In genomic region chr6:158784505-158784904, GRCh38 we compare ENCODE assay signal across 9 cellular contexts. TPM values are rescaled to one million over a fixed set of nuclear protein-coding genes. Genes with fewer than 3 reads are reported as not detected.
DNase-seq lines count a peak whose midpoint lies in the region; ATAC-seq and TF ChIP-seq lines count a peak whose summit lies in the region.
"Had no signal": no experiment of that assay in that cellular context is flagged by ENCODE, and none has a peak within 500 bp of the region (broad histone marks: within the 10 kb centered on the region; RNA-seq: fewer than 3 reads in every experiment).

No MANE protein-coding gene starts in this region.

- H3F3A ChIP-seq in SK-N-SH (replicated peaks; ENCODE audit: insufficient read depth): peaks cover 3% of the 10 kb centered on the region

- no peak overlapping the region for H2AFZ ChIP-seq in SK-N-SH (ENCODE audit: low read depth)

- DNase-seq in activated naive CD4-positive, alpha-beta T cell treated with anti-CD3 and anti-CD28 coated beads for 36 hours: no peak
- no peak for DNase-seq in activated naive CD4-positive, alpha-beta T cell (lab: John Stamatoyannopoulos, UW)
- DNase-seq in SK-N-SH (no peak), glomerular visceral epithelial cell (ENCODE audit: extremely low spot score) (peak; percentile 89), stomach (peak; percentile 24), cerebellar cortex (ENCODE audit: low spot score) (no peak), SIG-M5 treated with dmso at 0.1 percent for 504 hours (lab: John Stamatoyannopoulos, UW; ENCODE audit: unreplicated experiment) (no peak)

- no peak overlapping the region for H3K27ac ChIP-seq in SK-N-SH (ENCODE audit: low read depth in 2 of 2, low read length in 1 of 2)
- no peak overlapping the region for H3K27ac ChIP-seq in stomach

- H3K4me1 Mint-ChIP-seq in activated naive CD4-positive, alpha-beta T cell treated with anti-CD3 and anti-CD28 coated beads for 36 hours (ENCODE audit: low read depth): peaks cover 28% of the 10 kb centered on the region

- H3K36me3 ChIP-seq in SK-N-SH (replicated peaks in 1 of 2; ENCODE audit: control insufficient read depth in 1 of 2, insufficient read depth in 2 of 2, low read length in 1 of 2) (peaks cover 44 to 65% of the 10 kb centered on the region in 2 experiments), stomach (peaks cover 74 to 100% (median 98%) of the 10 kb centered on the region in 4 donors)

- TF ChIP-seq CTCF in SK-N-SH (IDR thresholded peaks at IDR 0.05) (no peak), stomach (IDR thresholded peaks at IDR 0.05) (no peak)

- 79% methylated on average over 3 of the region's 6 CpGs for WGBS in SK-N-SH (ENCODE audit: low lambda C conversion rate)
- WGBS in stomach, 5 donors: 70 to 85% (median 82%) methylated on average over 6 of the region's 6 CpGs

- no peaks in the 10 kb centered on the region for H3K9me2 ChIP-seq in SK-N-SH

- TF ChIP-seq EP300 in SK-N-SH (IDR thresholded peaks at IDR 0.05; ENCODE audit: borderline replicate concordance in 1 of 2, low read depth in 1 of 2, low read length in 1 of 2) (no peak), stomach (IDR thresholded peaks at IDR 0.05) (no peak)

- no peaks in the 10 kb centered on the region for H3K27me3 ChIP-seq in SK-N-SH (ENCODE audit: insufficient read depth)
- H3K27me3 ChIP-seq in stomach: no peaks in the 10 kb centered on the region

- no peak overlapping the region for H3K4me2 ChIP-seq in SK-N-SH

- no peak overlapping the region for H3K9ac ChIP-seq in SK-N-SH

- H3K9me3 ChIP-seq in SK-N-SH: no peaks in the 10 kb centered on the region
- no peaks in the 10 kb centered on the region for H3K9me3 ChIP-seq in stomach

- POLR2A ChIA-PET in SK-N-SH (lab: Yijun Ruan, JAX): no interaction called here

- intact Hi-C loops in activated naive CD4-positive, alpha-beta T cell treated with anti-CD3 and anti-CD28 coated beads for 36 hours (cut with micrococcal nuclease): no loop called here
- intact Hi-C loops in stomach (cut with DNase I; ENCODE audit: low total_unique reads): no loop called here

- TF ChIP-seq POLR2A in stomach (IDR thresholded peaks at IDR 0.05): no peak

- H4K20me1 ChIP-seq in SK-N-SH (ENCODE audit: insufficient read depth): no peaks in the 10 kb centered on the region

- TF ChIP-seq RAD21 in SK-N-SH (IDR thresholded peaks at IDR 0.05; ENCODE audit: low read length): no peak

- no peak overlapping the region for H3K4me3 Mint-ChIP-seq in activated naive CD4-positive, alpha-beta T cell treated with anti-CD3 and anti-CD28 coated beads for 36 hours
- H3K4me3 Mint-ChIP-seq: central memory CD8-positive, alpha-beta T cell had no signal

- H3K27ac Mint-ChIP-seq in activated naive CD4-positive, alpha-beta T cell treated with anti-CD3 and anti-CD28 coated beads for 36 hours: peak overlapping the region; percentile 24

- H3K9me3 Mint-ChIP-seq in activated naive CD4-positive, alpha-beta T cell treated with anti-CD3 and anti-CD28 coated beads for 36 hours: no peaks in the 10 kb centered on the region
- H3K9me3 Mint-ChIP-seq: central memory CD8-positive, alpha-beta T cell had no signal

- H3K79me2 ChIP-seq in SK-N-SH (ENCODE audit: insufficient read depth): peaks cover 8% of the 10 kb centered on the region; the same call in 1 of the 2 replicates

- H3K4me3 ChIP-seq in SK-N-SH (ENCODE audit: low read depth in 2 of 2, low read length in 1 of 2): no peak overlapping the region
- no peak overlapping the region for H3K4me3 ChIP-seq in stomach

- H3K4me1 ChIP-seq in SK-N-SH (ENCODE audit: control insufficient read depth in 1 of 2, insufficient read depth in 2 of 2, low read depth in 1 of 2, low read length in 1 of 2) (peaks cover 0 to 2% of the 10 kb centered on the region in 2 experiments; a peak in 1 of 4 replicates), stomach (peaks cover 26 to 68% (median 37%) of the 10 kb centered on the region in 4 donors)

- no peak for ATAC-seq in HG03432 (IDR thresholded peaks at IDR 0.05; ENCODE audit: unreplicated experiment)

- CTCF ChIA-PET in activated naive CD4-positive, alpha-beta T cell treated with anti-CD3 and anti-CD28 coated beads for 36 hours (lab: Charles Lee): no interaction called here
- CTCF ChIA-PET in SK-N-SH (lab: Yijun Ruan, JAX): interaction anchor here (1.9 kb wide), 1 partner anchor 15 kb away, joined by 7 read pairs; no protein-coding TSS in a partner anchor

- H3K27me3 Mint-ChIP-seq in activated naive CD4-positive, alpha-beta T cell treated with anti-CD3 and anti-CD28 coated beads for 36 hours (ENCODE audit: low read depth): no peaks in the 10 kb centered on the region
- H3K27me3 Mint-ChIP-seq: central memory CD8-positive, alpha-beta T cell had no signal

- H3K36me3 Mint-ChIP-seq in activated naive CD4-positive, alpha-beta T cell treated with anti-CD3 and anti-CD28 coated beads for 36 hours (ENCODE audit: low read depth): peaks cover 77% of the 10 kb centered on the region

TF ChIP-seq in SK-N-SH, 30 proteins besides CTCF, POLR2A, EP300 and RAD21:
- TF ChIP-seq CHD2 (IDR thresholded peaks at IDR 0.05; ENCODE audit: low read length, partially characterized antibody) (no peak), FOXM1 (IDR thresholded peaks at IDR 0.05; ENCODE audit: low read depth) (no peak), IRF3 (IDR thresholded peaks at IDR 0.05; ENCODE audit: low read depth, low read length) (no peak), RXRA (IDR thresholded peaks at IDR 0.05; ENCODE audit: borderline replicate concordance, low read depth) (no peak), POLR2AphosphoS5 (IDR thresholded peaks at IDR 0.05; ENCODE audit: low read depth, low read length) (no peak), ZBTB33 (IDR thresholded peaks at IDR 0.05; ENCODE audit: borderline replicate concordance, low read depth) (no peak), TCF12 (IDR thresholded peaks at IDR 0.05) (peak; percentile 35; the same call in 1 of the 2 replicates), MXI1 (IDR thresholded peaks at IDR 0.05; ENCODE audit: low read depth, low read length) (no peak), JUND (IDR thresholded peaks at IDR 0.05) (0 out of 2 replicates have a peak, but pooled peaks have one; percentile 5)
TF ChIP-seq in SK-N-SH: peak in this region for 2.

RNA-seq across cellular contexts. Expression of gene EZR, which starts 34.7 kb away (rescaled TPM):
- total RNA-seq in activated naive CD4-positive, alpha-beta T cell treated with anti-CD3 and anti-CD28 coated beads for 36 hours: 100 to 1,000 TPM; 229 to 230 TPM
- polyA plus RNA-seq in SK-N-SH (2012; rRNA removed) (84.3 and 92.0 TPM in 2 replicates), stomach (100 to 1,000 TPM; 121 to 231 (median 205) TPM)
- polyA plus RNA-seq in SK-N-SH (2012; cell fraction: cytosol; rRNA removed): 62.4 and 69.7 TPM in 2 replicates
- polyA plus RNA-seq in SK-N-SH (2012; cell fraction: nucleus; rRNA removed): 75.6 and 84.7 TPM in 2 replicates
- total RNA-seq in stomach: 100 to 1,000 TPM in 3 of 5 donors, 10 to 100 TPM in 2; 69.5 to 317 (median 295) TPM

Comparison
In these comparisons a context has a peak if more than half of its experiments do, and no peak if none do; other contexts are left out.
1. DNase-seq: peak in glomerular visceral epithelial cell (single experiment) and stomach (single experiment); none in activated naive CD4-positive, alpha-beta T cell treated with anti-CD3 and anti-CD28 coated beads for 36 hours (single experiment), activated naive CD4-positive, alpha-beta T cell (0 of 4), SK-N-SH (single experiment), cerebellar cortex (single experiment) and SIG-M5 treated with dmso at 0.1 percent for 504 hours (single experiment).